In the genomic region with DNA sequence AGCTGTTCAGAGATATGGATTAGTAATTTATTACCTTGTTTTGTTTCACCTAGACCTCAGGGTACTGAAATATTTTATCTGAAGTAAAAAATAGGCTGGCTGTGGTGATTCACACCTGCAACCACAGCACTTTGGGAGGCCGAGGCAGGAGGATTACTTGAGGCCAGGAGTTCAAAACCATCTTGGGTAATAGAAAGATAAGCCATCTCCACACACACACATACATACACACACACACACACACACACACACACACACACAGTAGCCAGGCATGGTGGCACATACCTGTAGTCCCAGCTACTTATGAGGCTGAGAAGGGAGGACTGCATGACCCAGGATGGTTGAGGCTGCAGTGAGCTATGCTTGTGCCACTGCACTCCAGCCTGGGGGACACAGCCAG, we compare ENCODE assay signal across 11 cellular contexts. TPM values are rescaled to one million over a fixed set of nuclear protein-coding genes. Genes with fewer than 3 reads are reported as not detected.
A peak's percentile ranks its signal among the peaks of the same experiment; 100 is the strongest.
DNase-seq lines count a peak whose midpoint lies in the region; ATAC-seq and TF ChIP-seq lines count a peak whose summit lies in the region.
"Had no signal": no experiment of that assay in that cellular context is flagged by ENCODE, and none has a peak within 500 bp of the region (broad histone marks: within the 10 kb centered on the region; RNA-seq: fewer than 3 reads in every experiment).

No MANE protein-coding gene starts in this region.

- ATAC-seq in CD4-positive, CD25-positive, alpha-beta regulatory T cell (ENCODE audit: low read depth in 2 of 2), result no peak
- ATAC-seq in GM19455 (IDR thresholded peaks at IDR 0.05; ENCODE audit: unreplicated experiment), result no peak

- peaks cover 12 to 45% (median 29%) of the 10 kb centered on the region in 4 donors for H3K4me1 Mint-ChIP-seq in CD4-positive, CD25-positive, alpha-beta regulatory T cell
- peaks cover 42% of the 10 kb centered on the region for H3K4me1 Mint-ChIP-seq in activated naive CD8-positive, alpha-beta T cell treated with anti-CD3 and anti-CD28 coated beads for 36 hours

- no CpG with 5 or more reads among the region's 1 CpG for WGBS in mesendoderm (ENCODE audit: extremely low coverage, insufficient coverage, low lambda C conversion rate)

- H3K27me3 Mint-ChIP-seq in CD4-positive, CD25-positive, alpha-beta regulatory T cell, result peaks cover 13% of the 10 kb centered on the region
- no peaks in the 10 kb centered on the region for H3K27me3 Mint-ChIP-seq in activated naive CD8-positive, alpha-beta T cell treated with anti-CD3 and anti-CD28 coated beads for 36 hours

- H2BK120ac ChIP-seq in mesendoderm (ENCODE audit: low read depth, low read length), result no peak overlapping the region

- no peak overlapping the region for H3K9ac ChIP-seq in mesendoderm (ENCODE audit: low read length)

- TF ChIP-seq CTCF in HEK293 (tag by site-specific recombination; IDR thresholded peaks at IDR 0.05), result no peak

- no peaks in the 10 kb centered on the region for H3K36me3 ChIP-seq in CD4-positive, CD25-positive, alpha-beta regulatory T cell (ENCODE audit: control insufficient read depth, insufficient read depth, low read length)
- H3K36me3 ChIP-seq in HEK293 (ENCODE audit: control insufficient read depth in 2 of 2, insufficient read depth in 1 of 2, low read length in 2 of 2), result no peaks in the 10 kb centered on the region
- H3K36me3 ChIP-seq in mesendoderm (ENCODE audit: control insufficient read depth, insufficient read depth, low read length), result no peaks in the 10 kb centered on the region

- H3K27me3 ChIP-seq in CD4-positive, CD25-positive, alpha-beta regulatory T cell (ENCODE audit: control insufficient read depth, insufficient read depth, low read length), result no peaks in the 10 kb centered on the region
- H3K27me3 ChIP-seq in mesendoderm (ENCODE audit: insufficient read depth, low read length, poor library complexity), result no peaks in the 10 kb centered on the region

- H3K4me3 ChIP-seq in CD4-positive, CD25-positive, alpha-beta regulatory T cell (ENCODE audit: low read depth, low read length), result no peak overlapping the region
- H3K4me3 ChIP-seq in HEK293 (ENCODE audit: low read depth, low read length) (no peak overlapping the region), mesendoderm (ENCODE audit: low read length) (no peak overlapping the region)

- H4K8ac ChIP-seq in mesendoderm (ENCODE audit: low read depth, low read length), result no peak overlapping the region

- H3K79me2 ChIP-seq in mesendoderm (ENCODE audit: control insufficient read depth, insufficient read depth, low read length), result peaks cover 2% of the 10 kb centered on the region

- H3K9me3 Mint-ChIP-seq in CD4-positive, CD25-positive, alpha-beta regulatory T cell, result peaks cover 0 to 4% (median 0%) of the 10 kb centered on the region in 7 donors
- no peaks in the 10 kb centered on the region for H3K9me3 Mint-ChIP-seq in activated naive CD8-positive, alpha-beta T cell treated with anti-CD3 and anti-CD28 coated beads for 36 hours

- H3K4me3 Mint-ChIP-seq in CD4-positive, CD25-positive, alpha-beta regulatory T cell, result peak overlapping the region; percentile 68 to 100 (median 94)
- no peak overlapping the region for H3K4me3 Mint-ChIP-seq in activated naive CD8-positive, alpha-beta T cell treated with anti-CD3 and anti-CD28 coated beads for 36 hours

- no peak overlapping the region for H2BK5ac ChIP-seq in mesendoderm (ENCODE audit: low read length)

- CTCF ChIA-PET in HEK293 (lab: Yijun Ruan, JAX), result interaction anchor here (0.6 to 0.9 kb wide), 4 partner anchors 43 to 418 kb away, joined by 3 to 4 read pairs (median 3); no protein-coding TSS in a partner anchor

- H3K4me1 ChIP-seq in CD4-positive, CD25-positive, alpha-beta regulatory T cell (ENCODE audit: control insufficient read depth, insufficient read depth, low read length, poor library complexity, severe bottlenecking), result peaks cover 40% of the 10 kb centered on the region
- H3K4me1 ChIP-seq in HEK293 (ENCODE audit: control insufficient read depth, insufficient read depth, low read length) (no peaks in the 10 kb centered on the region), mesendoderm (ENCODE audit: control insufficient read depth, low read depth, low read length) (peaks cover 7% of the 10 kb centered on the region)

- H3K18ac ChIP-seq in mesendoderm (ENCODE audit: low read length), result no peak overlapping the region

- no peak overlapping the region for H3K4ac ChIP-seq in mesendoderm (ENCODE audit: low read depth, low read length)

- no peak overlapping the region for H4K5ac ChIP-seq in mesendoderm (ENCODE audit: low read length)

- H3K27ac Mint-ChIP-seq in CD4-positive, CD25-positive, alpha-beta regulatory T cell, result peak overlapping the region; percentile 93 to 99 (median 97)
- H3K27ac Mint-ChIP-seq in activated naive CD8-positive, alpha-beta T cell treated with anti-CD3 and anti-CD28 coated beads for 36 hours, result peak overlapping the region; percentile 87

- H3K27ac ChIP-seq in CD4-positive, CD25-positive, alpha-beta regulatory T cell (ENCODE audit: insufficient read depth, low read length, poor library complexity, severe bottlenecking), result peak overlapping the region; percentile 19
- no peak overlapping the region for H3K27ac ChIP-seq in HEK293 (ENCODE audit: extremely low read depth, low read depth, low read length)
- H3K27ac ChIP-seq in mesendoderm (ENCODE audit: low read depth, low read length), result no peak overlapping the region

- no peak overlapping the region for H2BK15ac ChIP-seq in mesendoderm (replicated peaks; ENCODE audit: low read depth)

- peaks cover 7% of the 10 kb centered on the region for H3K36me3 Mint-ChIP-seq in CD4-positive, CD25-positive, alpha-beta regulatory T cell
- peaks cover 2% of the 10 kb centered on the region for H3K36me3 Mint-ChIP-seq in activated naive CD8-positive, alpha-beta T cell treated with anti-CD3 and anti-CD28 coated beads for 36 hours

- H3K23ac ChIP-seq in mesendoderm (ENCODE audit: low read length), result no peak overlapping the region

- H3K79me1 ChIP-seq in mesendoderm (ENCODE audit: low read length), result peaks cover 2% of the 10 kb centered on the region

- no peak for DNase-seq in CD4-positive, CD25-positive, alpha-beta regulatory T cell
- no peak for DNase-seq in activated naive CD8-positive, alpha-beta T cell treated with anti-CD3 and anti-CD28 coated beads for 36 hours
- DNase-seq in mesendoderm (peak; percentile 6), SW 1271 (lab: John Stamatoyannopoulos, UW) (no peak), foreskin melanocyte (no peak), DMS114 treated with DMSO at 0.1 percent for 48 hours (lab: John Stamatoyannopoulos, UW; ENCODE audit: unreplicated experiment) (no peak)
- DNase-seq: GDM1, HCEC 1CT, NCI-H2107 had no signal

- H3K9me3 ChIP-seq in CD4-positive, CD25-positive, alpha-beta regulatory T cell (ENCODE audit: control insufficient read depth in 2 of 2, low read length in 2 of 2), result no peaks in the 10 kb centered on the region
- H3K9me3 ChIP-seq in HEK293 (ENCODE audit: control insufficient read depth, insufficient read depth, low read depth, low read length), result no peaks in the 10 kb centered on the region

- no peak overlapping the region for H3K4me2 ChIP-seq in mesendoderm (ENCODE audit: low read length)

- H2AK5ac ChIP-seq in mesendoderm (ENCODE audit: low read length), result no peak overlapping the region

- H3K56ac ChIP-seq in mesendoderm (ENCODE audit: low read length), result no peak overlapping the region

- POLR2A ChIA-PET in HEK293 (lab: Yijun Ruan, JAX), result interaction anchor here (0.6 kb wide), 1 partner anchor 478 kb away, joined by 4 read pairs; the partner anchor contains the start of gene C5orf34

TF ChIP-seq in HEK293, 187 proteins besides CTCF, POLR2A, EP300 and RAD21:
- TF ChIP-seq, protein P1, sequence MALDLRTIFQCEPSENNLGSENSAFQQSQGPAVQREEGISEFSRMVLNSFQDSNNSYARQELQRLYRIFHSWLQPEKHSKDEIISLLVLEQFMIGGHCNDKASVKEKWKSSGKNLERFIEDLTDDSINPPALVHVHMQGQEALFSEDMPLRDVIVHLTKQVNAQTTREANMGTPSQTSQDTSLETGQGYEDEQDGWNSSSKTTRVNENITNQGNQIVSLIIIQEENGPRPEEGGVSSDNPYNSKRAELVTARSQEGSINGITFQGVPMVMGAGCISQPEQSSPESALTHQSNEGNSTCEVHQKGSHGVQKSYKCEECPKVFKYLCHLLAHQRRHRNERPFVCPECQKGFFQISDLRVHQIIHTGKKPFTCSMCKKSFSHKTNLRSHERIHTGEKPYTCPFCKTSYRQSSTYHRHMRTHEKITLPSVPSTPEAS (tag by site-specific recombination; IDR thresholded peaks at IDR 0.05), result peak; percentile 83
- TF ChIP-seq BCL6B (tag by site-specific recombination; IDR thresholded peaks at IDR 0.05) (0 out of 2 replicates have a peak, but pooled peaks have one; percentile 11), ZNF324 (tag by site-specific recombination; IDR thresholded peaks at IDR 0.05) (no peak)
TF ChIP-seq in HEK293: peak in this region for 2.

RNA-seq across cellular contexts. Expression of gene ANXA2R, which starts 3.7 kb away (rescaled TPM):
- 38.7 TPM for total RNA-seq in CD4-positive, CD25-positive, alpha-beta regulatory T cell
- 10 to 100 TPM; 35.8 to 69.7 (median 55.7) TPM for polyA plus RNA-seq in CD4-positive, CD25-positive, alpha-beta regulatory T cell
- total RNA-seq in activated naive CD8-positive, alpha-beta T cell treated with anti-CD3 and anti-CD28 coated beads for 36 hours, result 1 to 10 TPM; 8.5 to 9.9 TPM
- 1.2 TPM for polyA plus RNA-seq in mesendoderm (2013, experiment 1 of 2)
- 1.2 TPM for polyA plus RNA-seq in mesendoderm (2013, experiment 2 of 2)
